In genomic region chr7:127903913-127904705, GRCh38 we compare ENCODE assay signal across 18 cellular contexts.
DNase-seq lines count a peak whose midpoint lies in the region; ATAC-seq and TF ChIP-seq lines count a peak whose summit lies in the region.
"Had no signal": no experiment of that assay in that cellular context is flagged by ENCODE, and none has a peak within 500 bp of the region (broad histone marks: within the 10 kb centered on the region; RNA-seq: fewer than 3 reads in every experiment).

No MANE protein-coding gene starts in this region.

- peak overlapping the region; percentile 74 for H3K27ac Mint-ChIP-seq in activated T-cell treated with anti-CD3 and anti-CD28 coated beads, Interleukin-2, amount 50 U/mL, for 24 hours
- peak overlapping the region; percentile 22 for H3K27ac Mint-ChIP-seq in stimulated activated memory B cell treated with anti-CD40 and anti-IgM and Interleukin-4, amounts not matched to agents 10 μg/mL and 1 μg/mL and 100 μg/mL, for 72 hours
- H3K27ac Mint-ChIP-seq: naive thymus-derived CD4-positive, alpha-beta T cell had no signal

- H3K9me3 Mint-ChIP-seq in activated T-cell treated with anti-CD3 and anti-CD28 coated beads, Interleukin-2, amount 50 U/mL, for 24 hours, result no peaks in the 10 kb centered on the region
- no peaks in the 10 kb centered on the region for H3K9me3 Mint-ChIP-seq in stimulated activated memory B cell treated with anti-CD40 and anti-IgM and Interleukin-4, amounts not matched to agents 10 μg/mL and 1 μg/mL and 100 μg/mL, for 72 hours
- H3K9me3 Mint-ChIP-seq: activated T-cell treated with anti-CD3 and anti-CD28 coated beads, Interleukin-2, amount 50 U/mL, for 4 hours; naive thymus-derived CD4-positive, alpha-beta T cell; T-cell had no signal

- intact Hi-C loops in right lobe of liver (cut with DNase I), result no loop called here

- ATAC-seq in esophagus mucosa (peak; percentile 60), right lobe of liver (no peak)
- peak; percentile 41 for ATAC-seq in stimulated activated memory B cell treated with anti-CD40 and anti-IgM and Interleukin-4, amounts not matched to agents 10 μg/mL and 1 μg/mL and 100 μg/mL, for 72 hours
- ATAC-seq: activated T-cell treated with anti-CD3 and anti-CD28 coated beads, Interleukin-2, amount 50 U/mL, for 4 hours; naive thymus-derived CD4-positive, alpha-beta T cell; T-cell had no signal

- no peaks in the 10 kb centered on the region for H3K9me3 ChIP-seq in WERI-Rb-1 (ENCODE audit: severe bottlenecking)
- H3K9me3 ChIP-seq in right lobe of liver, result no peaks in the 10 kb centered on the region
- H3K9me3 ChIP-seq: adrenal gland, esophagus squamous epithelium, tibial nerve had no signal

- peaks cover 0 to 30% (median 9%) of the 10 kb centered on the region in 4 donors for H3K4me1 ChIP-seq in right lobe of liver

- H3K27ac ChIP-seq in WERI-Rb-1 (peak overlapping the region; percentile 60), right lobe of liver (no peak overlapping the region)
- H3K27ac ChIP-seq: adrenal gland, esophagus squamous epithelium had no signal

- no peak for DNase-seq in activated T-cell treated with anti-CD3 and anti-CD28 coated beads, Interleukin-2, amount 50 U/mL, for 24 hours
- no peak for DNase-seq in activated T-cell treated with anti-CD3 and anti-CD28 coated beads for 4 hours
- peak; percentile 75 for DNase-seq in WERI-Rb-1
- DNase-seq in OCI-M2 (lab: John Stamatoyannopoulos, UW; ENCODE audit: unreplicated experiment), result no peak
- DNase-seq in ACHN, result no peak
- no peak for DNase-seq in right lobe of liver
- DNase-seq: activated T-cell treated with anti-CD3 and anti-CD28 coated beads, Interleukin-2, amount 50 U/mL, for 4 hours; adrenal gland; esophagus squamous epithelium; naive thymus-derived CD4-positive, alpha-beta T cell; NCI-H1694 treated with DMSO at 0.1 percent for 48 hours; NCI-H510A treated with DMSO at 0.1 percent for 48 hours; RPMI8226; stimulated activated CD4-positive, alpha-beta T cell treated with anti-CD3 and anti-CD28 coated beads, Interleukin-2, amount 100 ng/mL, for 24 hours; T-cell had no signal

- peaks cover 67% of the 10 kb centered on the region for H3K36me3 Mint-ChIP-seq in activated T-cell treated with anti-CD3 and anti-CD28 coated beads, Interleukin-2, amount 50 U/mL, for 24 hours (ENCODE audit: low read depth)
- H3K36me3 Mint-ChIP-seq in stimulated activated memory B cell treated with anti-CD40 and anti-IgM and Interleukin-4, amounts not matched to agents 10 μg/mL and 1 μg/mL and 100 μg/mL, for 72 hours, result peaks cover 47% of the 10 kb centered on the region

- WGBS in right lobe of liver (ENCODE audit: insufficient coverage, low coverage, low lambda C conversion rate, missing lambda C conversion rate), result 83% methylated on average over 2 of the region's 4 CpGs

- no peak overlapping the region for H3K4me3 Mint-ChIP-seq in activated T-cell treated with anti-CD3 and anti-CD28 coated beads, Interleukin-2, amount 50 U/mL, for 24 hours
- no peak overlapping the region for H3K4me3 Mint-ChIP-seq in stimulated activated memory B cell treated with anti-CD40 and anti-IgM and Interleukin-4, amounts not matched to agents 10 μg/mL and 1 μg/mL and 100 μg/mL, for 72 hours
- H3K4me3 Mint-ChIP-seq: activated T-cell treated with anti-CD3 and anti-CD28 coated beads, Interleukin-2, amount 50 U/mL, for 4 hours; naive thymus-derived CD4-positive, alpha-beta T cell; T-cell had no signal

- H3K27me3 ChIP-seq in WERI-Rb-1 (ENCODE audit: insufficient read depth, low read depth, severe bottlenecking) (no peaks in the 10 kb centered on the region), right lobe of liver (no peaks in the 10 kb centered on the region)
- H3K27me3 ChIP-seq: adrenal gland, esophagus squamous epithelium, tibial nerve had no signal

- in situ Hi-C loops in ACHN (cut with HindIII; ENCODE audit: low pct_ligation_motif_present, low pct_unique_long_range_greater_than_20kb, low sequenced_read_pairs), result no loop called here

- no peak for TF ChIP-seq CTCF in WERI-Rb-1 (IDR thresholded peaks at IDR 0.05; ENCODE audit: low read depth, low read length)
- no peak for TF ChIP-seq CTCF in right lobe of liver (IDR thresholded peaks at IDR 0.05)

- peaks cover 57% of the 10 kb centered on the region for H3K4me1 Mint-ChIP-seq in activated T-cell treated with anti-CD3 and anti-CD28 coated beads, Interleukin-2, amount 50 U/mL, for 24 hours (ENCODE audit: low read depth)
- peaks cover 83% of the 10 kb centered on the region for H3K4me1 Mint-ChIP-seq in stimulated activated memory B cell treated with anti-CD40 and anti-IgM and Interleukin-4, amounts not matched to agents 10 μg/mL and 1 μg/mL and 100 μg/mL, for 72 hours

- no peaks in the 10 kb centered on the region for H3K27me3 Mint-ChIP-seq in activated T-cell treated with anti-CD3 and anti-CD28 coated beads, Interleukin-2, amount 50 U/mL, for 24 hours
- H3K27me3 Mint-ChIP-seq in stimulated activated memory B cell treated with anti-CD40 and anti-IgM and Interleukin-4, amounts not matched to agents 10 μg/mL and 1 μg/mL and 100 μg/mL, for 72 hours, result no peaks in the 10 kb centered on the region
- H3K27me3 Mint-ChIP-seq: naive thymus-derived CD4-positive, alpha-beta T cell; T-cell had no signal

- no peak for TF ChIP-seq POLR2A in right lobe of liver (IDR thresholded peaks at IDR 0.05)

- H3K4me3 ChIP-seq in WERI-Rb-1 (ENCODE audit: low read depth, low read length), result peak overlapping the region; percentile 44
- no peak overlapping the region for H3K4me3 ChIP-seq in right lobe of liver
- H3K4me3 ChIP-seq: adrenal gland, esophagus squamous epithelium, tibial nerve had no signal

- H3K36me3 ChIP-seq in WERI-Rb-1 (no peaks in the 10 kb centered on the region), right lobe of liver (no peaks in the 10 kb centered on the region)
- H3K36me3 ChIP-seq: adrenal gland had no signal

Comparison
In these comparisons a context has a peak if more than half of its experiments do, and no peak if none do; other contexts are left out.
1. ATAC-seq: peak in esophagus mucosa (single experiment) and stimulated activated memory B cell treated with anti-CD40 and anti-IgM and Interleukin-4, amounts not matched to agents 10 μg/mL and 1 μg/mL and 100 μg/mL, for 72 hours (single experiment); none in right lobe of liver (0 of 4).